ENCODE assay signal across 21 cellular contexts in the genomic region with DNA sequence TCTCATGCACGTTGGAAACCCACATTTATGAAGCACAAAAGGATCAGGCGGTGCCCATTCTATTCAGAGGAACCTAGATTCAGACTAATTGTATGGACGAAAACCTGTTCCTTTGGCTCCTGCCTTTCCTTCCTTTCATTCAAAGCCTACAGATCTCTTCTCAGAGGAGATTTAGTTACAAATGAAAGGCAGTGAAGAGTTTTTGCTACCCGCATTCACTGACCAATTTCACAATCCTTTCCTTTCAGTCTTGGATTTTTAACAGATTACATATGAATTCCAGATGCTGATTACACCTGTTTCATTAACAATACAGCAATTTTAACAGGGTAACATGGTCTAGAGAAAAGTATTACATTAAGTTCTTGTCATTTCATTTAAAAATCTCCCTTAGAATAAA.
"Had no signal": no experiment of that assay in that cellular context is flagged by ENCODE, and none has a peak within 500 bp of the region (broad histone marks: within the 10 kb centered on the region; RNA-seq: fewer than 3 reads in every experiment).

No MANE protein-coding gene starts in this region.

- H2AFZ ChIP-seq: hepatocyte, parathyroid adenoma had no signal

- H3K36me3 ChIP-seq: colonic mucosa had no signal

- FAIRE-seq: kidney, small intestine had no signal

- H3K4me2 ChIP-seq: hepatocyte had no signal

- H3K9me3 ChIP-seq: colonic mucosa, gastroesophageal sphincter, heart left ventricle, right lobe of liver, thyroid gland had no signal

- H3K4me1 ChIP-seq: foreskin keratinocyte, gastroesophageal sphincter, heart left ventricle, parathyroid adenoma, right lobe of liver, thyroid gland had no signal

- DNase-seq: colonic mucosa; effector CD8-positive, alpha-beta T cell; foreskin keratinocyte; heart left ventricle; kidney; natural killer cell; right lobe of liver; small intestine; stimulated activated CD4-positive, alpha-beta T cell treated with anti-CD3 and anti-CD28 coated beads, Interleukin-15, amount 100 ng/mL, for 24 hours; stimulated activated CD4-positive, alpha-beta T cell treated with anti-CD3 and anti-CD28 coated beads, Interleukin-4, amount 100 ng/mL, for 1 hour; stimulated activated CD8-positive, alpha-beta memory T cell treated with anti-CD3 and anti-CD28 coated beads, Interleukin-4, amount 100 ng/mL, for 48 hours; stimulated activated naive CD4-positive, alpha-beta T cell; stimulated activated naive CD8-positive, alpha-beta T cell treated with anti-CD3 and anti-CD28 coated beads, Interleukin-15, amount 100 ng/mL, for 72 hours; thyroid gland had no signal

- H3K9ac ChIP-seq: parathyroid adenoma had no signal

- ATAC-seq: esophagus mucosa; foreskin keratinocyte; gastroesophageal sphincter; heart left ventricle; left lobe of liver; natural killer cell; right lobe of liver; stimulated activated naive CD8-positive, alpha-beta T cell treated with anti-CD3 and anti-CD28 coated beads, Interleukin-15, amount 100 ng/mL, for 72 hours had no signal

- H3K4me3 ChIP-seq: colonic mucosa, gastroesophageal sphincter, heart left ventricle, hepatocyte, lung, right lobe of liver, thyroid gland had no signal

- H3K27ac ChIP-seq: colonic mucosa, epithelial cell of prostate, foreskin keratinocyte, gastroesophageal sphincter, heart left ventricle, hepatocyte, parathyroid adenoma, right lobe of liver, thyroid gland had no signal

- H3K79me2 ChIP-seq: hepatocyte, parathyroid adenoma had no signal

- H3K27me3 ChIP-seq: colonic mucosa, foreskin keratinocyte, gastroesophageal sphincter, heart left ventricle, hepatocyte, right lobe of liver, thyroid gland had no signal
